ENCODE assay signal across 29 cellular contexts in the genomic region with DNA sequence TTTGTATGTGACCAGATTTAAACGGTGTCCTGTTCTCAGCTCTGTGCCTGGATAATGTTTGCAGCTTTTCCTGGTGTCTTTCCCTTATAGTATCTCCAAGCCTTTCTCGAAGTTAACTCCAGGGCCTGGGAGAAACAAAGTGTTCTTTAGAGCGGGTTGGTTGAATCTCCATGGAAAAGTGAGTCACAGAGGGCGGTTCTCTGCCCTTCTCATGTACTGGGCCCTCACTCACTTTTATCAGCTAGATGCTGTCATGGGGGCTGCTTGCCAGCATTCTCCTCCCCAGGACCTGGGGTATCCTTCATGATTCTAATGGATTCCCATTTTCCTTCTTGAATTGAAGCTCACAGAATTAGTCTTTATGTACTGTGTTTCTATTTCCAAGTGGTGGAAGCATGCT. TPM values are rescaled to one million over a fixed set of nuclear protein-coding genes. Genes with fewer than 3 reads are reported as not detected.
"Had no signal": no experiment of that assay in that cellular context is flagged by ENCODE, and none has a peak within 500 bp of the region (broad histone marks: within the 10 kb centered on the region; RNA-seq: fewer than 3 reads in every experiment).

No MANE protein-coding gene starts in this region.

- FAIRE-seq: K562 had no signal

- H3K4me1 ChIP-seq: ascending aorta, body of pancreas had no signal

- H3K4me3 Mint-ChIP-seq: activated CD8-positive, alpha-beta T cell treated with anti-CD3 and anti-CD28 coated beads, Interleukin-2, amount 10 ng/mL, durations not matched to agents 7 days and 5 days; activated naive CD8-positive, alpha-beta T cell treated with anti-CD3 and anti-CD28 coated beads, Interleukin-2, amount 50 U/mL, for 24 hours; activated T-cell treated with anti-CD3 and anti-CD28 coated beads, Interleukin-2, amount 50 U/mL, for 24 hours; T-helper 17 cell; WTC11 had no signal

- H3K4me3 ChIP-seq: ascending aorta, body of pancreas, K562 had no signal

- H3K9me3 ChIP-seq: ascending aorta, body of pancreas had no signal

- H3K36me3 ChIP-seq: ascending aorta had no signal

- H3K27ac Mint-ChIP-seq: activated CD8-positive, alpha-beta T cell treated with anti-CD3 and anti-CD28 coated beads, Interleukin-2, amount 10 ng/mL, durations not matched to agents 7 days and 5 days; activated naive CD4-positive, alpha-beta T cell treated with anti-CD3 and anti-CD28 coated beads, Interleukin-2, amount 50 U/mL, for 72 hours; activated naive CD8-positive, alpha-beta T cell treated with anti-CD3 and anti-CD28 coated beads, Interleukin-2, amount 50 U/mL, for 24 hours; activated T-cell treated with anti-CD3 and anti-CD28 coated beads, Interleukin-2, amount 50 U/mL, for 24 hours; T-helper 17 cell; WTC11 had no signal

- H3K4me1 Mint-ChIP-seq: activated naive CD8-positive, alpha-beta T cell treated with anti-CD3 and anti-CD28 coated beads, Interleukin-2, amount 50 U/mL, for 24 hours; T-helper 17 cell; WTC11 had no signal

- DNase-seq: activated CD4-positive, alpha-beta T cell treated with anti-CD3 and anti-CD28 coated beads for 48 hours; activated CD4-positive, alpha-beta T cell treated with anti-CD3 and anti-CD28 coated beads, Interleukin-2, amount 50 U/mL, for 4 hours; activated CD4-positive, CD25-positive, alpha-beta regulatory T cell treated with anti-CD3 and anti-CD28 coated beads, Interleukin-2, amount 50 U/mL, for 72 hours; activated CD8-positive, alpha-beta T cell treated with anti-CD3 and anti-CD28 coated beads, Interleukin-2, amount 10 ng/mL, durations not matched to agents 7 days and 5 days; activated effector memory CD4-positive, alpha-beta T cell treated with anti-CD3 and anti-CD28 coated beads, Interleukin-2, amount 50 U/mL, for 16 hours; activated naive CD4-positive, alpha-beta T cell treated with Interleukin-2 at 50 U/mL for 16 hours; activated naive CD8-positive, alpha-beta T cell treated with anti-CD3 and anti-CD28 coated beads, Interleukin-2, amount 50 U/mL, for 24 hours; activated T-cell treated with anti-CD3 and anti-CD28 coated beads, Interleukin-2, amount 50 U/mL, for 24 hours; amniotic stem cell; body of pancreas; cerebellar nuclear complex; Karpas-422; NCI-H1092 treated with DMSO at 0.1 percent for 48 hours; NCI-H1436; NCI-H187; NCI-H2081; NCI-H510A treated with DMSO at 0.1 percent for 48 hours; NCI-H69; NK-92 treated with Interleukin-12 subunit alpha and Interleukin-12 subunit beta, amount 100 ng/mL, for 24 hours; OCI-M1; SIG-M5; T-helper 17 cell; T-helper 9 cell had no signal

- H3K27me3 ChIP-seq: ascending aorta, body of pancreas had no signal

- ATAC-seq: activated CD8-positive, alpha-beta T cell treated with anti-CD3 and anti-CD28 coated beads, Interleukin-2, amount 10 ng/mL, durations not matched to agents 7 days and 5 days; activated naive CD4-positive, alpha-beta T cell treated with anti-CD3 and anti-CD28 coated beads, Interleukin-2, amount 50 U/mL, for 72 hours; activated naive CD8-positive, alpha-beta T cell treated with anti-CD3 and anti-CD28 coated beads, Interleukin-2, amount 50 U/mL, for 24 hours; body of pancreas; K562; Panc1; T-helper 17 cell; WTC11 had no signal

- H3K27ac ChIP-seq: ascending aorta, body of pancreas had no signal

- H3K27me3 Mint-ChIP-seq: activated naive CD8-positive, alpha-beta T cell treated with anti-CD3 and anti-CD28 coated beads, Interleukin-2, amount 50 U/mL, for 24 hours; T-helper 17 cell had no signal

- H3K36me3 Mint-ChIP-seq: activated naive CD4-positive, alpha-beta T cell treated with anti-CD3 and anti-CD28 coated beads, Interleukin-2, amount 50 U/mL, for 72 hours had no signal

- H3K9me3 Mint-ChIP-seq: activated naive CD4-positive, alpha-beta T cell treated with anti-CD3 and anti-CD28 coated beads, Interleukin-2, amount 50 U/mL, for 72 hours; activated naive CD8-positive, alpha-beta T cell treated with anti-CD3 and anti-CD28 coated beads, Interleukin-2, amount 50 U/mL, for 24 hours; activated T-cell treated with anti-CD3 and anti-CD28 coated beads, Interleukin-2, amount 50 U/mL, for 24 hours had no signal

RNA-seq across cellular contexts. Expression of a gene that starts 46.1 kb away (rescaled TPM):
- total RNA-seq: activated CD8-positive, alpha-beta T cell treated with anti-CD3 and anti-CD28 coated beads, Interleukin-2, amount 10 ng/mL, durations not matched to agents 7 days and 5 days; activated naive CD4-positive, alpha-beta T cell treated with anti-CD3 and anti-CD28 coated beads, Interleukin-2, amount 50 U/mL, for 72 hours; ascending aorta; body of pancreas; cardiac septum; T-helper 17 cell had no signal
